In the genomic region with DNA sequence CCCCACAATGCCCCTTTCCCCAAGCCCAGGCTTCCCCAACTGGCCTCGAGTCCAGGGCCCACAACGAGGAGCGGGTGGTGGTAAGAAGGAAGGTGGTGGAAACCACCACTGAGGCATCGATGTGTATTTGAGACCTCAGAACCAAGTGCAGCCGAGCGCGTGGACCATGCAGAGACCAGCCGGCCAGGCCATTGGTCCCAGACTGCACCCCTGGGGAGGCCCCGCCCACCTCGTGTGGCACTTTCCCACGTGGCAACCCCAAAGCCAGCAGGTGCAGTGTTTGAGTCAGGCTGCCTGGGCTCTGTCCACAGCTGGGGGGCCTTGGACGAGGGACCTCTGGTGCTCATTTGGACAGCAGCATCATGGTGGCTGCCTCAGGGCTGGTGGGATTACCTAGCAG, we compare ENCODE assay signal across 22 cellular contexts.
"Had no signal": no experiment of that assay in that cellular context is flagged by ENCODE, and none has a peak within 500 bp of the region (broad histone marks: within the 10 kb centered on the region; RNA-seq: fewer than 3 reads in every experiment).

No MANE protein-coding gene starts in this region.

- FAIRE-seq: keratinocyte, pancreas had no signal

- H3K4me3 Mint-ChIP-seq: natural killer cell treated with Interleukin-12 subunit alpha and Interleukin-12 subunit beta and Interleukin-15 and Interleukin-18, amount 100 ng/mL, for 72 hours; neural progenitor cell; stimulated activated memory B cell treated with anti-CD40 and anti-IgM and Interleukin-4, amounts not matched to agents 10 μg/mL and 1 μg/mL and 100 μg/mL, for 72 hours; stimulated activated naive CD8-positive, alpha-beta T cell treated with anti-CD3 and anti-CD28 coated beads, Interleukin-15, Interleukin-2, amounts not matched to agents 100 ng/mL and 50 ng/mL, for 24 hours had no signal

- H3K9ac ChIP-seq: neural progenitor cell had no signal

- H3K36me3 ChIP-seq: left ventricle myocardium inferior, neural progenitor cell, pancreas, tibial artery, upper lobe of left lung, uterus had no signal

- H3K4me3 ChIP-seq: left ventricle myocardium inferior, lung, neural progenitor cell, pancreas, smooth muscle cell, tibial artery, upper lobe of left lung, uterus had no signal

- H3K27me3 ChIP-seq: pancreas, uterus had no signal

- H3K9me3 ChIP-seq: left ventricle myocardium inferior, pancreas, tibial artery, upper lobe of left lung, uterus had no signal

- H3K27ac Mint-ChIP-seq: effector memory CD8-positive, alpha-beta T cell; immature natural killer cell; natural killer cell treated with Interleukin-12 subunit alpha and Interleukin-12 subunit beta and Interleukin-15 and Interleukin-18, amount 100 ng/mL, for 72 hours; neural progenitor cell; progenitor cell of endocrine pancreas; stimulated activated memory B cell treated with anti-CD40 and anti-IgM and Interleukin-4, amounts not matched to agents 10 μg/mL and 1 μg/mL and 100 μg/mL, for 72 hours; stimulated activated naive CD8-positive, alpha-beta T cell treated with anti-CD3 and anti-CD28 coated beads, Interleukin-15, Interleukin-2, amounts not matched to agents 100 ng/mL and 50 ng/mL, for 24 hours had no signal

- H3K9me3 Mint-ChIP-seq: effector memory CD8-positive, alpha-beta T cell; natural killer cell treated with Interleukin-12 subunit alpha and Interleukin-12 subunit beta and Interleukin-15 and Interleukin-18, amount 100 ng/mL, for 72 hours; neural progenitor cell; stimulated activated memory B cell treated with anti-CD40 and anti-IgM and Interleukin-4, amounts not matched to agents 10 μg/mL and 1 μg/mL and 100 μg/mL, for 72 hours; stimulated activated naive CD8-positive, alpha-beta T cell treated with anti-CD3 and anti-CD28 coated beads, Interleukin-15, Interleukin-2, amounts not matched to agents 100 ng/mL and 50 ng/mL, for 24 hours had no signal

- DNase-seq: effector memory CD8-positive, alpha-beta T cell; foreskin keratinocyte; immature natural killer cell; left cardiac atrium; left ventricle myocardium inferior; mesenchymal stem cell; midbrain; occipital lobe; stimulated activated CD4-positive, alpha-beta T cell treated with anti-CD3 and anti-CD28 coated beads, Interleukin-4, amount 100 ng/mL, for 1 hour; tibial artery; uterus had no signal

- ATAC-seq: effector memory CD8-positive, alpha-beta T cell; foreskin keratinocyte; left cardiac atrium; natural killer cell treated with Interleukin-12 subunit alpha and Interleukin-12 subunit beta and Interleukin-15 and Interleukin-18, amount 100 ng/mL, for 72 hours; pancreas; right cardiac atrium; stimulated activated memory B cell treated with anti-CD40 and anti-IgM and Interleukin-4, amounts not matched to agents 10 μg/mL and 1 μg/mL and 100 μg/mL, for 72 hours had no signal

- H3K36me3 Mint-ChIP-seq: immature natural killer cell; natural killer cell treated with Interleukin-12 subunit alpha and Interleukin-12 subunit beta and Interleukin-15 and Interleukin-18, amount 100 ng/mL, for 72 hours; neural progenitor cell; stimulated activated memory B cell treated with anti-CD40 and anti-IgM and Interleukin-4, amounts not matched to agents 10 μg/mL and 1 μg/mL and 100 μg/mL, for 72 hours had no signal

- H3K4me2 ChIP-seq: neural progenitor cell, smooth muscle cell had no signal

- H3K27ac ChIP-seq: foreskin keratinocyte, left ventricle myocardium inferior, neural progenitor cell, tibial artery, uterus had no signal

- H2AFZ ChIP-seq: neural progenitor cell had no signal
